In genomic region chrX:43822015-43822414, GRCh38 we compare ENCODE assay signal across 21 cellular contexts.
A peak's percentile ranks its signal among the peaks of the same experiment; 100 is the strongest.
DNase-seq lines count a peak whose midpoint lies in the region; TF ChIP-seq lines count a peak whose summit lies in the region.
"Had no signal": no experiment of that assay in that cellular context is flagged by ENCODE, and none has a peak within 500 bp of the region (broad histone marks: within the 10 kb centered on the region; RNA-seq: fewer than 3 reads in every experiment).

No MANE protein-coding gene starts in this region.

- CTCF ChIA-PET in MCF 10A (lab: Yijun Ruan, JAX), result no interaction called here

- H3K27me3 Mint-ChIP-seq in MCF 10A (ENCODE audit: insufficient read depth, unreplicated experiment), result peaks cover 64% of the 10 kb centered on the region
- H3K27me3 Mint-ChIP-seq: activated naive CD8-positive, alpha-beta T cell treated with anti-CD3 and anti-CD28 coated beads, Interleukin-2, amount 50 U/mL, for 24 hours had no signal

- 47 to 67% methylated on average over 1 of the region's 1 CpG for WGBS in testis, 2 donors

- H3K36me3 ChIP-seq in breast epithelium, result no peaks in the 10 kb centered on the region
- no peaks in the 10 kb centered on the region for H3K36me3 ChIP-seq in uterus
- H3K36me3 ChIP-seq in testis (ENCODE audit: low read depth, missing control alignments), result no peaks in the 10 kb centered on the region
- H3K36me3 ChIP-seq: esophagus squamous epithelium, pancreas had no signal

- peaks cover 0 to 32% of the 10 kb centered on the region in 2 donors for H3K27me3 ChIP-seq in breast epithelium
- no peaks in the 10 kb centered on the region for H3K27me3 ChIP-seq in uterus
- no peaks in the 10 kb centered on the region for H3K27me3 ChIP-seq in testis
- H3K27me3 ChIP-seq: esophagus squamous epithelium had no signal

- no peaks in the 10 kb centered on the region for H3K36me3 Mint-ChIP-seq in MCF 10A (ENCODE audit: insufficient read depth, unreplicated experiment)

- no peak overlapping the region for H3K27ac Mint-ChIP-seq in MCF 10A (ENCODE audit: low read depth, unreplicated experiment)
- H3K27ac Mint-ChIP-seq: activated naive CD8-positive, alpha-beta T cell treated with anti-CD3 and anti-CD28 coated beads, Interleukin-2, amount 50 U/mL, for 24 hours; activated T-helper 2 cell treated with anti-CD3 and anti-CD28 coated beads, Interferon-gamma antibody, Interleukin-2, Interleukin-4, amounts not matched to agents 10 μg/mL and 5 μg/mL and 100 μg/mL, durations not matched to agents 14 hours and 24 hours and 36 hours; naive thymus-derived CD8-positive, alpha-beta T cell had no signal

- no peak overlapping the region for H3K27ac ChIP-seq in breast epithelium
- peak overlapping the region; percentile 61 to 68 for H3K27ac ChIP-seq in uterus
- no peak overlapping the region for H3K27ac ChIP-seq in testis
- H3K27ac ChIP-seq: pancreas, skin epidermis had no signal

- intact Hi-C loops in MCF 10A (cut with micrococcal nuclease) (no loop called here), breast epithelium (cut with DNase I; ENCODE audit: low total_unique reads) (no loop called here), uterus (cut with DNase I; ENCODE audit: low total_unique reads) (no loop called here), testis (cut with DNase I; ENCODE audit: low total_unique reads) (no loop called here), posterior cingulate gyrus (cut with DNase I) (no loop called here)

- DNase-seq in MCF 10A (ENCODE audit: unreplicated experiment) (peak; percentile 48), breast epithelium (ENCODE audit: low spot score in 2 of 2) (no peak), astrocyte of the spinal cord (ENCODE audit: low read depth, low spot score) (peak; percentile 42), glomerular visceral epithelial cell (ENCODE audit: extremely low spot score) (peak; percentile 1), uterus (no peak), testis (no peak), posterior cingulate gyrus (no peak)
- DNase-seq in activated CD4-positive, alpha-beta T cell treated with anti-CD3 and anti-CD28 coated beads for 1 hour, result no peak
- DNase-seq: 8988T; activated naive CD8-positive, alpha-beta T cell treated with anti-CD3 and anti-CD28 coated beads, Interleukin-2, amount 50 U/mL, for 24 hours; esophagus squamous epithelium; GF-D8; naive thymus-derived CD8-positive, alpha-beta T cell; NCI-H1436; NCI-H82; pancreas; stimulated activated CD4-positive, alpha-beta T cell treated with anti-CD3 and anti-CD28 coated beads, Interleukin-2, amount 100 ng/mL, for 48 hours; T1000 had no signal

- H3K9me3 ChIP-seq in breast epithelium (no peaks in the 10 kb centered on the region), uterus (no peaks in the 10 kb centered on the region), testis (no peaks in the 10 kb centered on the region)
- H3K9me3 ChIP-seq: esophagus squamous epithelium, pancreas had no signal

- POLR2A ChIA-PET in MCF 10A (lab: Yijun Ruan, JAX), result no interaction called here

- BruUV-seq in MCF 10A (replicated peaks; lab: Mats Ljungman, UMichigan), result no TSS peak

- H3K4me3 ChIP-seq in breast epithelium, result no peak overlapping the region
- no peak overlapping the region for H3K4me3 ChIP-seq in astrocyte of the spinal cord (ENCODE audit: low read depth, low read length)
- H3K4me3 ChIP-seq in uterus, result no peak overlapping the region
- H3K4me3 ChIP-seq in testis, result no peak overlapping the region
- H3K4me3 ChIP-seq: esophagus squamous epithelium, GM12878, pancreas, skin epidermis had no signal

- no peaks in the 10 kb centered on the region for H3K4me1 ChIP-seq in breast epithelium
- no peaks in the 10 kb centered on the region for H3K4me1 ChIP-seq in uterus
- H3K4me1 ChIP-seq in testis, result no peaks in the 10 kb centered on the region
- H3K4me1 ChIP-seq: esophagus squamous epithelium, pancreas had no signal

- TF ChIP-seq CTCF in MCF 10A (IDR thresholded peaks at IDR 0.05; ENCODE audit: unreplicated experiment) (no peak), breast epithelium (IDR thresholded peaks at IDR 0.05) (no peak), astrocyte of the spinal cord (IDR thresholded peaks at IDR 0.05; ENCODE audit: low read depth, low read length) (no peak), uterus (IDR thresholded peaks at IDR 0.05) (no peak), testis (IDR thresholded peaks at IDR 0.05) (no peak)

- no peaks in the 10 kb centered on the region for H3K9me3 Mint-ChIP-seq in MCF 10A (ENCODE audit: unreplicated experiment)
- H3K9me3 Mint-ChIP-seq: activated naive CD8-positive, alpha-beta T cell treated with anti-CD3 and anti-CD28 coated beads, Interleukin-2, amount 50 U/mL, for 24 hours; activated T-helper 2 cell treated with anti-CD3 and anti-CD28 coated beads, Interferon-gamma antibody, Interleukin-2, Interleukin-4, amounts not matched to agents 10 μg/mL and 5 μg/mL and 100 μg/mL, durations not matched to agents 14 hours and 24 hours and 36 hours; naive thymus-derived CD8-positive, alpha-beta T cell had no signal

- no peak overlapping the region for H3K4me3 Mint-ChIP-seq in MCF 10A (ENCODE audit: unreplicated experiment)
- H3K4me3 Mint-ChIP-seq: activated naive CD8-positive, alpha-beta T cell treated with anti-CD3 and anti-CD28 coated beads, Interleukin-2, amount 50 U/mL, for 24 hours; naive thymus-derived CD8-positive, alpha-beta T cell had no signal

- in situ Hi-C loops in astrocyte of the spinal cord (cut with HindIII; ENCODE audit: low sequenced_read_pairs), result no loop called here

- H3K4me1 Mint-ChIP-seq in MCF 10A (ENCODE audit: insufficient read depth, unreplicated experiment), result peaks cover 6% of the 10 kb centered on the region
- H3K4me1 Mint-ChIP-seq: activated naive CD8-positive, alpha-beta T cell treated with anti-CD3 and anti-CD28 coated beads, Interleukin-2, amount 50 U/mL, for 24 hours; naive thymus-derived CD8-positive, alpha-beta T cell had no signal

- TF ChIP-seq POLR2A in breast epithelium (IDR thresholded peaks at IDR 0.05) (no peak), uterus (IDR thresholded peaks at IDR 0.05) (no peak), testis (IDR thresholded peaks at IDR 0.05) (no peak)

Comparison
In these comparisons a context has a peak if more than half of its experiments do, and no peak if none do; other contexts are left out.
1. DNase-seq: peak in MCF 10A (single experiment), astrocyte of the spinal cord (single experiment) and glomerular visceral epithelial cell (single experiment); none in breast epithelium (0 of 2), uterus (0 of 2), testis (single experiment), posterior cingulate gyrus (0 of 10) and activated CD4-positive, alpha-beta T cell treated with anti-CD3 and anti-CD28 coated beads for 1 hour (single experiment).
2. H3K27ac ChIP-seq: peak in uterus (2 of 2); none in breast epithelium (0 of 2) and testis (0 of 2).